8 cellular contexts compared by ENCODE assay signal in the genomic region with DNA sequence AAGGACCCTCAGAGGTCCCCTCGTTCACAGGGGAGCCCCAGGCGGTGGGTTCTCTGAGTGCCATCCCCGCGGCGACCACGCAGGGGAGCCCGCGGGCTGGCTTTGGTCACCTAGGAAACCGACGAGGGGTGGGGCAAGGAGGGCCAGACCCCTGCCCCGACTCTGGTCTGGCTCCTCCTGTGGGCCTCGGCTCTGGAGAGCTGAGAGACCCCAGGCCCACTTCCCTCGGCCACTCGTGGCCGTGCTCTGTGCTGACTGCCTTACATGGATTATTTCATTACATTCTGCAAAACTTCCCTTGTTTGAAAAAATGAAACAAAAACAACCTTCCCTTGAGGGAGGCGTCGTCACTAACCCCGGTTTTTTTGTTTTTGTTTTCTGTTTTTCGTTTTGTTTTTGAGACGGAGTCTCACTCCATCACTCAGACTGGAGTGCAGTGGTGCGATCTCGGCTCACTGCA. TPM values are rescaled to one million over a fixed set of nuclear protein-coding genes. Genes with fewer than 3 reads are reported as not detected.
DNase-seq lines count a peak whose midpoint lies in the region; ATAC-seq and TF ChIP-seq lines count a peak whose summit lies in the region.

No MANE protein-coding gene starts in this region.

- TF ChIP-seq CTCF in CD8-positive, alpha-beta T cell (IDR thresholded peaks at IDR 0.05), result peak; percentile 94
- peak; percentile 85 for TF ChIP-seq CTCF in GM20000 (IDR thresholded peaks at IDR 0.05; ENCODE audit: extremely low read depth, missing control alignments)
- TF ChIP-seq CTCF in activated CD8-positive, alpha-beta T cell treated with anti-CD3 and anti-CD28 coated beads for 36 hours (IDR thresholded peaks at IDR 0.05), result peak; percentile 99
- peak; percentile 87 for TF ChIP-seq CTCF in endodermal cell (conservative IDR thresholded peaks at IDR 0.05)
- peak; percentile 86 to 89 (median 89) for TF ChIP-seq CTCF in nephron (IDR thresholded peaks at IDR 0.05; ENCODE audit: unreplicated experiment in 3 of 3)
- peak in 1 of 2 donors; percentile 60 for TF ChIP-seq CTCF in suprapubic skin (IDR thresholded peaks at IDR 0.05)

- no peaks in the 10 kb centered on the region for H3K36me3 Mint-ChIP-seq in CD8-positive, alpha-beta T cell
- H3K36me3 Mint-ChIP-seq in activated CD8-positive, alpha-beta T cell treated with anti-CD3 and anti-CD28 coated beads for 36 hours (ENCODE audit: low read depth), result peaks cover 1% of the 10 kb centered on the region
- H3K36me3 Mint-ChIP-seq in endodermal cell (ENCODE audit: low read depth) (no peaks in the 10 kb centered on the region), nephron (ENCODE audit: low read depth) (no peaks in the 10 kb centered on the region)

- peak; percentile 95 for ATAC-seq in CD8-positive, alpha-beta T cell
- peak; percentile 96 for ATAC-seq in activated CD8-positive, alpha-beta T cell treated with anti-CD3 and anti-CD28 coated beads for 36 hours

- peak overlapping the region; percentile 89 for H3K4me3 Mint-ChIP-seq in CD8-positive, alpha-beta T cell
- peak overlapping the region; percentile 73 for H3K4me3 Mint-ChIP-seq in activated CD8-positive, alpha-beta T cell treated with anti-CD3 and anti-CD28 coated beads for 36 hours
- H3K4me3 Mint-ChIP-seq in endodermal cell (peak overlapping the region; percentile 31), nephron (peak overlapping the region; percentile 67 to 77 (median 76))

- no peaks in the 10 kb centered on the region for H3K9me3 Mint-ChIP-seq in CD8-positive, alpha-beta T cell
- peaks cover 9% of the 10 kb centered on the region for H3K9me3 Mint-ChIP-seq in activated CD8-positive, alpha-beta T cell treated with anti-CD3 and anti-CD28 coated beads for 36 hours
- H3K9me3 Mint-ChIP-seq in endodermal cell, result peaks cover 17% of the 10 kb centered on the region
- H3K9me3 Mint-ChIP-seq in nephron, result peaks cover 19% of the 10 kb centered on the region

- POLR2A ChIA-PET in CD8-positive, alpha-beta T cell (lab: Charles Lee), result interaction anchor here (0.6 to 1.6 kb wide), 6 partner anchors 15 to 49 kb away, joined by 3 to 12 read pairs (median 6); a partner anchor contains a TSS
- POLR2A ChIA-PET in activated CD8-positive, alpha-beta T cell treated with anti-CD3 and anti-CD28 coated beads for 36 hours (lab: Charles Lee), result interaction anchor here (0.9 to 1.5 kb wide), 2 partner anchors 8 to 15 kb away, joined by 3 to 4 read pairs; a partner anchor contains a TSS

- peaks cover 22% of the 10 kb centered on the region for H3K4me1 ChIP-seq in CD8-positive, alpha-beta T cell (ENCODE audit: insufficient read depth, low read length)
- H3K4me1 ChIP-seq in endodermal cell (ENCODE audit: control insufficient read depth, insufficient read depth, low read length), result no peaks in the 10 kb centered on the region
- H3K4me1 ChIP-seq in suprapubic skin, result no peaks in the 10 kb centered on the region

- no peaks in the 10 kb centered on the region for H3K36me3 ChIP-seq in CD8-positive, alpha-beta T cell (ENCODE audit: insufficient read depth, low read length)
- H3K36me3 ChIP-seq in endodermal cell (ENCODE audit: control insufficient read depth, insufficient read depth, low read length) (no peaks in the 10 kb centered on the region), suprapubic skin (no peaks in the 10 kb centered on the region)

- TF ChIP-seq POLR2A in suprapubic skin (IDR thresholded peaks at IDR 0.05), result no peak

- H3K27ac ChIP-seq in CD8-positive, alpha-beta T cell (ENCODE audit: low read depth, low read length), result peak overlapping the region; percentile 84
- H3K27ac ChIP-seq in endodermal cell (ENCODE audit: low read depth, low read length) (no peak overlapping the region), suprapubic skin (no peak overlapping the region)

- intact Hi-C loops in CD8-positive, alpha-beta T cell (cut with DNase I, micrococcal nuclease), result loop anchor here (1.0 to 10.0 kb wide), 9 partner anchors 16 to 300 kb away; a partner anchor contains a TSS
- intact Hi-C loops in activated CD8-positive, alpha-beta T cell treated with anti-CD3 and anti-CD28 coated beads for 36 hours (cut with micrococcal nuclease), result loop anchor here (5.0 kb wide), 1 partner anchor 190 kb away; no protein-coding TSS in a partner anchor

- CTCF ChIA-PET in CD8-positive, alpha-beta T cell (lab: Charles Lee), result interaction anchor here (0.8 to 12.4 kb wide), 23 partner anchors 12 to 300 kb away, joined by 3 to 401 read pairs (median 5); a partner anchor contains a TSS
- CTCF ChIA-PET in activated CD8-positive, alpha-beta T cell treated with anti-CD3 and anti-CD28 coated beads for 36 hours (lab: Charles Lee), result interaction anchor here (0.6 to 3.7 kb wide), 26 partner anchors 8 to 341 kb away, joined by 3 to 24 read pairs (median 4); a partner anchor contains a TSS

- H3K27me3 ChIP-seq in CD8-positive, alpha-beta T cell (ENCODE audit: insufficient read depth, low read length), result no peaks in the 10 kb centered on the region
- H3K27me3 ChIP-seq in endodermal cell (ENCODE audit: control insufficient read depth, insufficient read depth, low read length, poor library complexity, severe bottlenecking) (peaks cover 5% of the 10 kb centered on the region), suprapubic skin (peaks cover 34% of the 10 kb centered on the region)

- 35 to 45% methylated on average over 13 to 22 of the region's 22 CpGs for WGBS in endodermal cell (ENCODE audit: insufficient coverage in 1 of 2, insufficient read length in 1 of 2), 2 experiments
- WGBS in suprapubic skin, result 19% methylated on average over 14 of the region's 22 CpGs

- H3K9me3 ChIP-seq in CD8-positive, alpha-beta T cell (ENCODE audit: low read length), result no peaks in the 10 kb centered on the region
- H3K9me3 ChIP-seq in endodermal cell (ENCODE audit: control insufficient read depth, low read length), result peaks cover 12% of the 10 kb centered on the region
- H3K9me3 ChIP-seq in suprapubic skin, result no peaks in the 10 kb centered on the region

- no peak overlapping the region for H3K9ac ChIP-seq in endodermal cell (ENCODE audit: extremely low read depth, low read length, poor library complexity, severe bottlenecking)

- H3K4me3 ChIP-seq in CD8-positive, alpha-beta T cell (ENCODE audit: low read depth, low read length), result peak overlapping the region; percentile 83
- no peak overlapping the region for H3K4me3 ChIP-seq in endodermal cell (ENCODE audit: low read length)
- H3K4me3 ChIP-seq in suprapubic skin, result peak overlapping the region; percentile 22

- peak; percentile 51 to 86 (median 65) for DNase-seq in CD8-positive, alpha-beta T cell
- DNase-seq in GM20000 (ENCODE audit: low spot score) (peak; percentile 76), M059J (ENCODE audit: low read depth) (peak; percentile 31), endodermal cell (peak; percentile 91), suprapubic skin (ENCODE audit: low spot score in 2 of 2) (no peak), NCI-H2107 treated with DMSO at 0.1 percent for 48 hours (lab: John Stamatoyannopoulos, UW; ENCODE audit: unreplicated experiment) (no peak)
- DNase-seq in activated CD8-positive, alpha-beta T cell treated with anti-CD3 and anti-CD28 coated beads for 36 hours, result peak; percentile 75

- no peak for TF ChIP-seq EP300 in suprapubic skin (IDR thresholded peaks at IDR 0.05)

- peaks cover 24% of the 10 kb centered on the region for H3K4me1 Mint-ChIP-seq in CD8-positive, alpha-beta T cell (ENCODE audit: low read depth)
- peaks cover 28% of the 10 kb centered on the region for H3K4me1 Mint-ChIP-seq in activated CD8-positive, alpha-beta T cell treated with anti-CD3 and anti-CD28 coated beads for 36 hours (ENCODE audit: low read depth)
- H3K4me1 Mint-ChIP-seq in endodermal cell (peaks cover 4% of the 10 kb centered on the region), nephron (peaks cover 4% of the 10 kb centered on the region)

- H3K27me3 Mint-ChIP-seq in CD8-positive, alpha-beta T cell (ENCODE audit: low read depth), result no peaks in the 10 kb centered on the region
- H3K27me3 Mint-ChIP-seq in activated CD8-positive, alpha-beta T cell treated with anti-CD3 and anti-CD28 coated beads for 36 hours, result no peaks in the 10 kb centered on the region
- peaks cover 14% of the 10 kb centered on the region for H3K27me3 Mint-ChIP-seq in endodermal cell (ENCODE audit: insufficient read depth)
- peaks cover 8% of the 10 kb centered on the region for H3K27me3 Mint-ChIP-seq in nephron (ENCODE audit: low read depth)

- peak overlapping the region; percentile 94 for H3K27ac Mint-ChIP-seq in CD8-positive, alpha-beta T cell
- H3K27ac Mint-ChIP-seq in activated CD8-positive, alpha-beta T cell treated with anti-CD3 and anti-CD28 coated beads for 36 hours, result peak overlapping the region; percentile 81
- H3K27ac Mint-ChIP-seq in endodermal cell, result peak overlapping the region; percentile 85
- H3K27ac Mint-ChIP-seq in nephron, result no peak overlapping the region

RNA-seq across cellular contexts. Expression of a gene that starts 15.2 kb away (rescaled TPM):
- 100 to 1,000 TPM; 129 to 143 TPM for total RNA-seq in CD8-positive, alpha-beta T cell
- total RNA-seq in M059J (2014; rRNA removed; shearing (Covaris generic)), result 0.25 and 0.27 TPM in 2 replicates
- 10 to 100 TPM; 33.2 to 33.4 TPM for total RNA-seq in activated CD8-positive, alpha-beta T cell treated with anti-CD3 and anti-CD28 coated beads for 36 hours
- total RNA-seq in endodermal cell (not detected), suprapubic skin (1 to 10 TPM in 3 of 4 donors, under 1 TPM in 1; 0.55 to 4.3 (median 2.7) TPM)
- polyA plus RNA-seq in endodermal cell (2013, experiment 1 of 2), result not detected
- polyA plus RNA-seq in endodermal cell (2013, experiment 2 of 2), result not detected

RNA-seq across cellular contexts. Expression of a gene that starts 23.1 kb away (rescaled TPM):
- 100 to 1,000 TPM; 152 to 159 TPM for total RNA-seq in CD8-positive, alpha-beta T cell
- total RNA-seq in M059J (2014; rRNA removed; shearing (Covaris generic)), result 3.7 and 5.0 TPM in 2 replicates
- 100 to 1,000 TPM; 699 to 717 TPM for total RNA-seq in activated CD8-positive, alpha-beta T cell treated with anti-CD3 and anti-CD28 coated beads for 36 hours
- 1 to 10 TPM; 4.5 to 5.6 TPM for total RNA-seq in endodermal cell
- polyA plus RNA-seq in endodermal cell (2013, experiment 1 of 2), result 2.0 TPM
- polyA plus RNA-seq in endodermal cell (2013, experiment 2 of 2), result 1.8 TPM
- 1 to 10 TPM; 1.9 to 3.9 (median 3.0) TPM for total RNA-seq in suprapubic skin

RNA-seq across cellular contexts. Expression of a gene that starts 54.9 kb away (rescaled TPM):
- total RNA-seq in CD8-positive, alpha-beta T cell, result 1 to 10 TPM; 2.6 to 3.1 TPM
- not detected in 2 replicates for total RNA-seq in M059J (2014; rRNA removed; shearing (Covaris generic))
- total RNA-seq in activated CD8-positive, alpha-beta T cell treated with anti-CD3 and anti-CD28 coated beads for 36 hours, result 1 to 10 TPM; 7.9 to 8.5 TPM
- total RNA-seq in endodermal cell, result under 1 TPM; 0.11 to 0.20 TPM
- 0.14 TPM for polyA plus RNA-seq in endodermal cell (2013, experiment 1 of 2)
- 0.12 TPM for polyA plus RNA-seq in endodermal cell (2013, experiment 2 of 2)
- not detected for total RNA-seq in suprapubic skin

Comparison
In these comparisons a context has a peak if more than half of its experiments do, and no peak if none do; other contexts are left out.
1. DNase-seq: peak in CD8-positive, alpha-beta T cell (7 of 7), GM20000 (single experiment), M059J (single experiment), activated CD8-positive, alpha-beta T cell treated with anti-CD3 and anti-CD28 coated beads for 36 hours (single experiment) and endodermal cell (single experiment); none in suprapubic skin (0 of 2) and NCI-H2107 treated with DMSO at 0.1 percent for 48 hours (single experiment).
2. H3K27ac Mint-ChIP-seq: peak in CD8-positive, alpha-beta T cell (single experiment), activated CD8-positive, alpha-beta T cell treated with anti-CD3 and anti-CD28 coated beads for 36 hours (single experiment) and endodermal cell (single experiment); none in nephron (0 of 3).
3. H3K4me3 Mint-ChIP-seq: peak in every context shown above with its lines; median percentile 89 in CD8-positive, alpha-beta T cell; 76 in nephron; 73 in activated CD8-positive, alpha-beta T cell treated with anti-CD3 and anti-CD28 coated beads for 36 hours; 31 in endodermal cell.
4. RNA of a gene that starts 15.2 kb away (total RNA-seq): 129 to 143 TPM in CD8-positive, alpha-beta T cell and 33.2 to 33.4 TPM in activated CD8-positive, alpha-beta T cell treated with anti-CD3 and anti-CD28 coated beads for 36 hours; 0.55 to 4.3 TPM in suprapubic skin, 0.25 to 0.27 TPM in M059J and not detected in endodermal cell; every median in the first group is over 4 times any median in the second.
5. RNA of a gene that starts 23.1 kb away (total RNA-seq): 699 to 717 TPM in activated CD8-positive, alpha-beta T cell treated with anti-CD3 and anti-CD28 coated beads for 36 hours and 152 to 159 TPM in CD8-positive, alpha-beta T cell; 4.5 to 5.6 TPM in endodermal cell, 3.7 to 5.0 TPM in M059J and 1.9 to 3.9 TPM in suprapubic skin; every median in the first group is over 10 times any median in the second.